In the genomic region with DNA sequence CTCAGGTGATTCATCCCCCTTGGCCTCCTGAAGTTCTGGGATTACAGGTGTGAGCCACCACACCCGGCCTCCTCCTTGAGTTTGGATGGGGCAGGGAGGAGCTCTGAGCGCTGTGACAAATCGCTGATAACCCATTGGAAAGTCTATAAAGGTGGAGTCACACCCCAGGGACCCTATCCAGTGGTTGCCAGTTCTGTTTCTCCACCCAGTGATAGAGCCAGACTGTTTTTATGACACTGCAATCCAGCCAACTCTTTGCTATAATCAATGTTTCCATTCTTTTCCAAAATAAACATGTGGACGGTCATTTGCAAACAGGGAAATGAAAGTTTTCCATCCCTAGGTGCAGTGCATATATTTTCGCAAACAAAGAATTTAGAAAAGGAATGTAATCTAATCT, we compare ENCODE assay signal across 18 cellular contexts.
DNase-seq lines count a peak whose midpoint lies in the region; ATAC-seq, FAIRE-seq and TF ChIP-seq lines count a peak whose summit lies in the region.
"Had no signal": no experiment of that assay in that cellular context is flagged by ENCODE, and none has a peak within 500 bp of the region (broad histone marks: within the 10 kb centered on the region; RNA-seq: fewer than 3 reads in every experiment).

No MANE protein-coding gene starts in this region.

- H3K4me1 ChIP-seq in small intestine (ENCODE audit: control insufficient read depth in 2 of 2, insufficient read depth in 1 of 2, low read depth in 1 of 2, low read length in 1 of 2): no peaks in the 10 kb centered on the region
- H3K4me1 ChIP-seq in CD8-positive, alpha-beta memory T cell (ENCODE audit: insufficient read depth, low read length): no peaks in the 10 kb centered on the region
- H3K4me1 ChIP-seq: Caco-2 had no signal

- H3K27me3 Mint-ChIP-seq in CD8-positive, alpha-beta memory T cell: peaks cover under 1 to 7% of the 10 kb centered on the region in 2 donors

- H3K27ac Mint-ChIP-seq in CD8-positive, alpha-beta memory T cell: no peak overlapping the region

- peak; percentile 33 for DNase-seq in NCI-H2196 (lab: John Stamatoyannopoulos, UW; ENCODE audit: unreplicated experiment)
- peak; percentile 49 to 76 for DNase-seq in dermis microvascular lymphatic vessel endothelial cell (ENCODE audit: low read depth in 2 of 2)
- peak; percentile 81 for DNase-seq in small intestine
- no peak for DNase-seq in CD8-positive, alpha-beta memory T cell
- DNase-seq: activated CD4-positive, alpha-beta T cell treated with anti-CD3 and anti-CD28 coated beads for 4 hours; AML-193; Caco-2; EL; GM23248; NCI-H226; SW 1271; thyroid gland had no signal

- WGBS in small intestine, 3 donors: 16 to 56% (median 41%) methylated on average over 5 of the region's 5 CpGs

- POLR2A ChIA-PET in CD8-positive, alpha-beta memory T cell (lab: Charles Lee): no interaction called here

- no peaks in the 10 kb centered on the region for H3K36me3 ChIP-seq in small intestine (ENCODE audit: control insufficient read depth in 2 of 2, insufficient read depth in 2 of 2, low read length in 2 of 2)
- H3K36me3 ChIP-seq in CD8-positive, alpha-beta memory T cell (ENCODE audit: insufficient read depth, low read length): no peaks in the 10 kb centered on the region
- H3K36me3 ChIP-seq: thyroid gland had no signal

- ATAC-seq in HG03175 (IDR thresholded peaks at IDR 0.05; ENCODE audit: unreplicated experiment) (no peak), HG02678 (IDR thresholded peaks at IDR 0.05; ENCODE audit: unreplicated experiment) (no peak)
- ATAC-seq: esophagus mucosa had no signal

- H3K9me3 ChIP-seq in small intestine (ENCODE audit: control insufficient read depth, low read depth): no peaks in the 10 kb centered on the region
- no peaks in the 10 kb centered on the region for H3K9me3 ChIP-seq in CD8-positive, alpha-beta memory T cell (ENCODE audit: low read length)
- H3K9me3 ChIP-seq: Caco-2, thyroid gland had no signal

- peaks cover 0 to 3% (median 0%) of the 10 kb centered on the region in 5 donors for H3K9me3 Mint-ChIP-seq in CD8-positive, alpha-beta memory T cell

- no peaks in the 10 kb centered on the region for H3K27me3 ChIP-seq in small intestine (ENCODE audit: control insufficient read depth in 2 of 2, insufficient read depth in 2 of 2, low read length in 2 of 2)
- H3K27me3 ChIP-seq in CD8-positive, alpha-beta memory T cell (ENCODE audit: insufficient read depth, low read length, poor library complexity, severe bottlenecking): no peaks in the 10 kb centered on the region
- H3K27me3 ChIP-seq: thyroid gland had no signal

- FAIRE-seq in small intestine (lab: Jason Lieb, UNC): no peak
- FAIRE-seq: bronchial epithelial cell had no signal

- H3K4me3 Mint-ChIP-seq in CD8-positive, alpha-beta memory T cell: no peak overlapping the region

- TF ChIP-seq EP300 in Ishikawa (IDR thresholded peaks at IDR 0.05; ENCODE audit: borderline replicate concordance): peak; percentile 77

- CTCF ChIA-PET in CD8-positive, alpha-beta memory T cell (lab: Charles Lee): no interaction called here

- H3K4me1 Mint-ChIP-seq in CD8-positive, alpha-beta memory T cell: no peaks in the 10 kb centered on the region

- no peaks in the 10 kb centered on the region for H3K36me3 Mint-ChIP-seq in CD8-positive, alpha-beta memory T cell

- no peak overlapping the region for H3K4me3 ChIP-seq in small intestine (ENCODE audit: low read depth in 1 of 2, low read length in 2 of 2)
- H3K4me3 ChIP-seq in CD8-positive, alpha-beta memory T cell (ENCODE audit: low read length): no peak overlapping the region
- H3K4me3 ChIP-seq: GM23248, thyroid gland had no signal

- TF ChIP-seq RAD21 in Ishikawa (IDR thresholded peaks at IDR 0.05; ENCODE audit: low read depth): no peak; the same call in 1 of the 2 replicates

- H3K27ac ChIP-seq in small intestine (ENCODE audit: low read depth in 1 of 2, low read length in 1 of 2): no peak overlapping the region
- no peak overlapping the region for H3K27ac ChIP-seq in CD8-positive, alpha-beta memory T cell (ENCODE audit: low read depth, low read length)
- H3K27ac ChIP-seq: GM23248, RWPE1, thyroid gland had no signal

TF ChIP-seq in Ishikawa, 13 proteins besides CTCF, POLR2A, EP300 and RAD21:
- TF ChIP-seq EGR1 (IDR thresholded peaks at IDR 0.05) (no peak), FOXM1 (IDR thresholded peaks at IDR 0.05; ENCODE audit: borderline replicate concordance, low read depth) (peak; percentile 76; the same call in 1 of the 2 replicates), TCF12 (IDR thresholded peaks at IDR 0.05; ENCODE audit: low read depth) (peak; percentile 47), ZBTB7A (IDR thresholded peaks at IDR 0.05; ENCODE audit: low read depth) (no peak), TAF1 (IDR thresholded peaks at IDR 0.05; ENCODE audit: low read depth) (no peak), TEAD4 (IDR thresholded peaks at IDR 0.05) (peak; percentile 16; the same call in 1 of the 2 replicates), YY1 (IDR thresholded peaks at IDR 0.05; ENCODE audit: low read depth) (no peak), NFIC (IDR thresholded peaks at IDR 0.05) (peak; percentile 57), CEBPB (IDR thresholded peaks at IDR 0.05) (no peak)
- TF ChIP-seq, protein P1, sequence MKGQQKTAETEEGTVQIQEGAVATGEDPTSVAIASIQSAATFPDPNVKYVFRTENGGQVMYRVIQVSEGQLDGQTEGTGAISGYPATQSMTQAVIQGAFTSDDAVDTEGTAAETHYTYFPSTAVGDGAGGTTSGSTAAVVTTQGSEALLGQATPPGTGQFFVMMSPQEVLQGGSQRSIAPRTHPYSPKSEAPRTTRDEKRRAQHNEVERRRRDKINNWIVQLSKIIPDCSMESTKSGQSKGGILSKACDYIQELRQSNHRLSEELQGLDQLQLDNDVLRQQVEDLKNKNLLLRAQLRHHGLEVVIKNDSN (IDR thresholded peaks at IDR 0.05): no peak
- TF ChIP-seq, protein P2, sequence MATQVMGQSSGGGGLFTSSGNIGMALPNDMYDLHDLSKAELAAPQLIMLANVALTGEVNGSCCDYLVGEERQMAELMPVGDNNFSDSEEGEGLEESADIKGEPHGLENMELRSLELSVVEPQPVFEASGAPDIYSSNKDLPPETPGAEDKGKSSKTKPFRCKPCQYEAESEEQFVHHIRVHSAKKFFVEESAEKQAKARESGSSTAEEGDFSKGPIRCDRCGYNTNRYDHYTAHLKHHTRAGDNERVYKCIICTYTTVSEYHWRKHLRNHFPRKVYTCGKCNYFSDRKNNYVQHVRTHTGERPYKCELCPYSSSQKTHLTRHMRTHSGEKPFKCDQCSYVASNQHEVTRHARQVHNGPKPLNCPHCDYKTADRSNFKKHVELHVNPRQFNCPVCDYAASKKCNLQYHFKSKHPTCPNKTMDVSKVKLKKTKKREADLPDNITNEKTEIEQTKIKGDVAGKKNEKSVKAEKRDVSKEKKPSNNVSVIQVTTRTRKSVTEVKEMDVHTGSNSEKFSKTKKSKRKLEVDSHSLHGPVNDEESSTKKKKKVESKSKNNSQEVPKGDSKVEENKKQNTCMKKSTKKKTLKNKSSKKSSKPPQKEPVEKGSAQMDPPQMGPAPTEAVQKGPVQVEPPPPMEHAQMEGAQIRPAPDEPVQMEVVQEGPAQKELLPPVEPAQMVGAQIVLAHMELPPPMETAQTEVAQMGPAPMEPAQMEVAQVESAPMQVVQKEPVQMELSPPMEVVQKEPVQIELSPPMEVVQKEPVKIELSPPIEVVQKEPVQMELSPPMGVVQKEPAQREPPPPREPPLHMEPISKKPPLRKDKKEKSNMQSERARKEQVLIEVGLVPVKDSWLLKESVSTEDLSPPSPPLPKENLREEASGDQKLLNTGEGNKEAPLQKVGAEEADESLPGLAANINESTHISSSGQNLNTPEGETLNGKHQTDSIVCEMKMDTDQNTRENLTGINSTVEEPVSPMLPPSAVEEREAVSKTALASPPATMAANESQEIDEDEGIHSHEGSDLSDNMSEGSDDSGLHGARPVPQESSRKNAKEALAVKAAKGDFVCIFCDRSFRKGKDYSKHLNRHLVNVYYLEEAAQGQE (IDR thresholded peaks at IDR 0.05; ENCODE audit: low read depth): no peak

Comparison
In these comparisons a context has a peak if more than half of its experiments do, and no peak if none do; other contexts are left out.
1. DNase-seq: peak in NCI-H2196 (single experiment), dermis microvascular lymphatic vessel endothelial cell (2 of 2) and small intestine (single experiment); none in CD8-positive, alpha-beta memory T cell (0 of 5).